Comparison of ENCODE assay signal across 9 cellular contexts in the genomic region with DNA sequence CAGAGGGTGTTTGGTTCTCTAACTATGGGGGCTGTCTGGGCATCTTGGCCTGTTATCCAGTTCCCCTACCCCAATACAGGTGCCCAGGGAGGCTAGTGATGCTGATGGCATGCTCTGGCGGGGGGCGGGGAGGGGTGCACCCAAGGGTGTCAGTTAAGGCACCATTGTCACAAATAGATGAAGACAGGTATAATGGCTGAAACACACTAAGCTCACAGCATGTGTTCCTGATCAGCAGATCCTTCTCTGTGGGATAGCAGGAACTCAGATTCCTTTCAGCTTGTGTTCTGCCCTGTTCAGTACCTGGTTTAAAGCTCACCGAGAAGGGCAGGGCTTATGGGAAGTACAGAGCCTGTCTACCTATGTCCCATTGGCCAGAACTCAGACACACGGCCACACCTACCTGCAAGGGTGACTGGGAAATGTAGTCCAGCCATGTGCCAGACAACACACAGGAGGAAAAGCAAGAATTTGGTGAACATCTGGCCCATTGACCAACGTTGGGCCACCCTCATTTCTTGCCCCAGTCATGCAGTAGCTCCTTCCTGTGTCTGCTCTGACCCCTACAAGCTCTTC. TPM values are rescaled to one million over a fixed set of nuclear protein-coding genes. Genes with fewer than 3 reads are reported as not detected.
DNase-seq lines count a peak whose midpoint lies in the region; ATAC-seq, FAIRE-seq and TF ChIP-seq lines count a peak whose summit lies in the region.
"Had no signal": no experiment of that assay in that cellular context is flagged by ENCODE, and none has a peak within 500 bp of the region (broad histone marks: within the 10 kb centered on the region; RNA-seq: fewer than 3 reads in every experiment).

No MANE protein-coding gene starts in this region.

- RAD21 ChIA-PET in GM12878 (lab: Charles Lee; ENCODE audit: unreplicated experiment), result no interaction called here

- H3K79me2 ChIP-seq in GM12878 (ENCODE audit: control insufficient read depth, insufficient read depth, low read length) (no peaks in the 10 kb centered on the region), neural progenitor cell (ENCODE audit: low read depth) (no peaks in the 10 kb centered on the region)

- TF ChIP-seq CTCF in HEK293 (tag by site-specific recombination; IDR thresholded peaks at IDR 0.05) (no peak), GM12878 (IDR thresholded peaks at IDR 0.05 in 2 of 3, conservative IDR thresholded peaks at IDR 0.05 in 1 of 3; ENCODE audit: control insufficient read depth in 2 of 3, extremely low read depth in 1 of 3, insufficient read depth in 1 of 3, low read depth in 3 of 3, low read length in 3 of 3) (no peak), neural progenitor cell (IDR thresholded peaks at IDR 0.05) (no peak)

- H3K36me3 ChIP-seq in HEK293 (ENCODE audit: control insufficient read depth in 2 of 2, insufficient read depth in 1 of 2, low read length in 2 of 2), result no peaks in the 10 kb centered on the region
- no peaks in the 10 kb centered on the region for H3K36me3 ChIP-seq in GM12878 (ENCODE audit: control insufficient read depth in 2 of 2, insufficient read depth in 2 of 2, low read length in 1 of 2)
- no peaks in the 10 kb centered on the region for H3K36me3 ChIP-seq in neural progenitor cell

- no peak overlapping the region for H2AFZ ChIP-seq in GM12878 (ENCODE audit: control insufficient read depth, low read depth, low read length)
- no peak overlapping the region for H2AFZ ChIP-seq in neural progenitor cell (replicated peaks)
- H2AFZ ChIP-seq: PC-9 had no signal

- CTCF ChIA-PET in HEK293 (lab: Yijun Ruan, JAX), result interaction anchor here (0.9 kb wide), 1 partner anchor 132 kb away, joined by 3 read pairs; no protein-coding TSS in a partner anchor
- CTCF ChIA-PET in GM12878 (lab: Yijun Ruan, JAX), result no interaction called here

- WGBS in GM12878 (ENCODE audit: insufficient coverage, insufficient replicate concordance, low lambda C conversion rate, missing lambda C conversion rate), result 32% methylated on average over 5 of the region's 5 CpGs

- intact Hi-C loops in GM12878 (cut with micrococcal nuclease; ENCODE audit: unreplicated experiment), result no loop called here

- BruUV-seq in GM12878 (replicated peaks; lab: Mats Ljungman, UMichigan), result no TSS peak

- H3K4me1 ChIP-seq in HEK293 (ENCODE audit: control insufficient read depth, insufficient read depth, low read length), result no peaks in the 10 kb centered on the region
- H3K4me1 ChIP-seq in GM12878 (ENCODE audit: control insufficient read depth, insufficient read depth, low read length), result peaks cover 2% of the 10 kb centered on the region
- H3K4me1 ChIP-seq in neural progenitor cell, result peaks cover 10% of the 10 kb centered on the region

- TF ChIP-seq RAD21 in GM12878 (IDR thresholded peaks at IDR 0.05; ENCODE audit: insufficient read depth, low read depth, low read length), result no peak

- FAIRE-seq in GM12878 (lab: Jason Lieb, UNC) (no peak), RCC 7860 (lab: Jason Lieb, UNC) (no peak)

- ATAC-seq in GM12878 (peak; percentile 95), HG03108 (IDR thresholded peaks at IDR 0.05; ENCODE audit: unreplicated experiment) (no peak)

- no peak overlapping the region for H3K4me3 Mint-ChIP-seq in neural progenitor cell

- H3F3A ChIP-seq in neural progenitor cell (ENCODE audit: low read depth), result peaks cover 7% of the 10 kb centered on the region

- no peak overlapping the region for H3K27ac ChIP-seq in HEK293 (ENCODE audit: extremely low read depth, low read depth, low read length)
- no peak overlapping the region for H3K27ac ChIP-seq in GM12878 (ENCODE audit: control insufficient read depth, insufficient read depth)
- no peak overlapping the region for H3K27ac ChIP-seq in neural progenitor cell
- H3K27ac ChIP-seq: PC-9 had no signal

- H3K9ac ChIP-seq in GM12878 (ENCODE audit: control insufficient read depth, insufficient read depth, low read length), result no peak overlapping the region
- H3K9ac ChIP-seq in neural progenitor cell, result no peak overlapping the region

- DNase-seq in GDM1 (lab: John Stamatoyannopoulos, UW) (peak; percentile 23), NCI-H524 treated with DMSO at 0.1 percent for 48 hours (lab: John Stamatoyannopoulos, UW) (peak; percentile 56), GM12878 (ENCODE audit: low read depth, low spot score) (peak; percentile 2), neural progenitor cell (ENCODE audit: low spot score) (peak; percentile 82), RCC 7860 (ENCODE audit: low spot score) (no peak)

- no peaks in the 10 kb centered on the region for H3K36me3 Mint-ChIP-seq in neural progenitor cell

- SMC1A ChIA-PET in GM12878 (lab: Charles Lee; ENCODE audit: uncharacterized antibody, unreplicated experiment), result no interaction called here

- TF ChIP-seq POLR2A in GM12878 (IDR thresholded peaks at IDR 0.05; ENCODE audit: low read depth, low read length), result no peak

- no peaks in the 10 kb centered on the region for H4K20me1 ChIP-seq in GM12878 (ENCODE audit: control insufficient read depth, insufficient read depth)
- no peaks in the 10 kb centered on the region for H4K20me1 ChIP-seq in neural progenitor cell (ENCODE audit: low read depth)

- no peak for TF ChIP-seq EP300 in GM12878 (IDR thresholded peaks at IDR 0.05; ENCODE audit: borderline replicate concordance in 1 of 2, control insufficient read depth in 1 of 2, low read depth in 2 of 2, low read length in 2 of 2)

- H3K9me3 ChIP-seq in HEK293 (ENCODE audit: control insufficient read depth, insufficient read depth, low read depth, low read length), result no peaks in the 10 kb centered on the region
- no peaks in the 10 kb centered on the region for H3K9me3 ChIP-seq in GM12878 (replicated peaks; ENCODE audit: control insufficient read depth, insufficient read depth, low read length)
- no peaks in the 10 kb centered on the region for H3K9me3 ChIP-seq in neural progenitor cell (ENCODE audit: low read depth)

- H3K9me3 Mint-ChIP-seq in neural progenitor cell, result no peaks in the 10 kb centered on the region

- peaks cover 16% of the 10 kb centered on the region for H3K4me1 Mint-ChIP-seq in neural progenitor cell

- H3K4me2 ChIP-seq in GM12878 (ENCODE audit: control insufficient read depth, insufficient read depth), result no peak overlapping the region
- H3K4me2 ChIP-seq in neural progenitor cell, result peak overlapping the region; percentile 26
- H3K4me2 ChIP-seq: PC-9 had no signal

- H3K27ac Mint-ChIP-seq in neural progenitor cell, result no peak overlapping the region

- H3K27me3 Mint-ChIP-seq in neural progenitor cell (ENCODE audit: insufficient read depth, low read depth), result peaks cover 26% of the 10 kb centered on the region

- H3K27me3 ChIP-seq in GM12878 (replicated peaks in 1 of 2; ENCODE audit: control insufficient read depth in 2 of 2, insufficient read depth in 2 of 2, low read length in 1 of 2) (peaks cover 8 to 15% of the 10 kb centered on the region in 2 experiments), neural progenitor cell (peaks cover 34% of the 10 kb centered on the region)

- POLR2A ChIA-PET in HEK293 (lab: Yijun Ruan, JAX), result no interaction called here
- POLR2A ChIA-PET in GM12878 (lab: Charles Lee), result no interaction called here

- no peak overlapping the region for H3K4me3 ChIP-seq in HEK293 (ENCODE audit: low read depth, low read length)
- no peak overlapping the region for H3K4me3 ChIP-seq in GM12878
- no peak overlapping the region for H3K4me3 ChIP-seq in neural progenitor cell
- H3K4me3 ChIP-seq: PC-9 had no signal

- in situ Hi-C loops in GM12878 (cut with MboI), result no loop called here

TF ChIP-seq in HEK293, 187 proteins besides CTCF, POLR2A, EP300 and RAD21 (continues in another document):
- TF ChIP-seq ZBTB17 (tag by site-specific recombination; IDR thresholded peaks at IDR 0.05) (peak; percentile 58), ZNF394 (tag by site-specific recombination; IDR thresholded peaks at IDR 0.05; ENCODE audit: borderline replicate concordance) (no peak), ZNF654 (tag by site-specific recombination; IDR thresholded peaks at IDR 0.05; ENCODE audit: low read depth) (no peak), GFI1B (tag by site-specific recombination; IDR thresholded peaks at IDR 0.05) (no peak), ZNF404 (tag by site-specific recombination; IDR thresholded peaks at IDR 0.05) (no peak), KLF9 (tag by site-specific recombination; IDR thresholded peaks at IDR 0.05; ENCODE audit: low read depth) (peak; percentile 43; the same call in 1 of the 2 replicates), OVOL3 (tag by site-specific recombination; IDR thresholded peaks at IDR 0.05) (no peak), RBAK (tag by site-specific recombination; IDR thresholded peaks at IDR 0.05) (no peak)

TF ChIP-seq in GM12878, 131 proteins besides CTCF, POLR2A, EP300 and RAD21:
- TF ChIP-seq CREB1 (IDR thresholded peaks at IDR 0.05; ENCODE audit: low read depth), result 0 out of 2 replicates have a peak, but pooled peaks have one; percentile 25
- no peak for TF ChIP-seq IRF4 (IDR thresholded peaks at IDR 0.05; ENCODE audit: low read depth, low read length)
- TF ChIP-seq SIX5 (IDR thresholded peaks at IDR 0.05; ENCODE audit: low read depth, low read length, severe bottlenecking), result peak; percentile 72
- peak; percentile 67 for TF ChIP-seq HCFC1 (IDR thresholded peaks at IDR 0.05; ENCODE audit: low read length)

RNA-seq across cellular contexts. Expression of gene RSPO4, which starts 3.4 kb away (rescaled TPM):
- not detected in 2 replicates for total RNA-seq in GM12878 (2013; cell fraction: nucleolus; rRNA removed)
- not detected in 2 replicates for total RNA-seq in GM12878 (2014; rRNA removed)
- total RNA-seq in GM12878 (2014; rRNA removed; fragmentation: Illumina TruSeq; extraction: Trizol), result not detected in 2 replicates
- total RNA-seq in GM12878 (2021), result not detected in 2 replicates
- not detected for polyA plus RNA-seq in GM12878 (2011; ENCODE audit: low read depth)
- polyA plus RNA-seq in GM12878 (2011; rRNA removed), result not detected in 2 replicates
- not detected in 2 replicates for polyA plus RNA-seq in GM12878 (2011; cell fraction: cytosol; rRNA removed)
- polyA plus RNA-seq in GM12878 (2011; cell fraction: nucleus; rRNA removed), result 0.07 TPM in 1 of 2 replicates, not detected in the other
- not detected in 2 replicates for polyA plus RNA-seq in GM12878 (2012)
- polyA plus RNA-seq in GM12878 (2014; fragmentation: Illumina TruSeq; extraction: Trizol), result not detected in 2 replicates
- not detected for polyA plus RNA-seq in GM12878 (2014; fragmentation: Nextera tagmentation; extraction: Ambion mirVana)
- polyA plus RNA-seq in GM12878 (2014; rRNA removed), result 0.06 and 0.08 TPM in 2 replicates
- polyA plus RNA-seq in GM12878 (2016; fragmentation: Nextera tagmentation; extraction: Ambion mirVana), result not detected
- polyA minus RNA-seq in GM12878 (2011; rRNA and poly(A)+ RNA removed), result not detected in 2 replicates
- not detected in 2 replicates for polyA minus RNA-seq in GM12878 (2011; cell fraction: cytosol; rRNA and poly(A)+ RNA removed)
- not detected in 2 replicates for polyA minus RNA-seq in GM12878 (2011; cell fraction: nucleus; rRNA and poly(A)+ RNA removed)
- total RNA-seq in neural progenitor cell (ENCODE audit: low replicate concordance), result 0.26 and 1.0 TPM in 2 replicates
- total RNA-seq: glomerular endothelial cell, PC-9 had no signal
